Comparison of ENCODE assay signal across 19 cellular contexts in genomic region chr9:105444130-105444529, GRCh38. TPM values are rescaled to one million over a fixed set of nuclear protein-coding genes. Genes with fewer than 3 reads are reported as not detected.
DNase-seq lines count a peak whose midpoint lies in the region; ATAC-seq and TF ChIP-seq lines count a peak whose summit lies in the region.
"Had no signal": no experiment of that assay in that cellular context is flagged by ENCODE, and none has a peak within 500 bp of the region (broad histone marks: within the 10 kb centered on the region; RNA-seq: fewer than 3 reads in every experiment).

No MANE protein-coding gene starts in this region.

- H3K9me3 ChIP-seq in RWPE2 (ENCODE audit: severe bottlenecking) (no peaks in the 10 kb centered on the region), gastrocnemius medialis (no peaks in the 10 kb centered on the region)
- H3K9me3 ChIP-seq: neutrophil, right atrium auricular region, transverse colon had no signal

- H3K27ac ChIP-seq in RWPE2 (ENCODE audit: poor library complexity, severe bottlenecking) (no peak overlapping the region), gastrocnemius medialis (peak overlapping the region; percentile 93 to 96 (median 95))
- H3K27ac ChIP-seq: 22Rv1, neutrophil, right atrium auricular region, transverse colon had no signal

- TF ChIP-seq POLR2A in gastrocnemius medialis (IDR thresholded peaks at IDR 0.05) = peak in 1 of 2 donors; percentile 24

- H3K4me3 ChIP-seq in RWPE2 (ENCODE audit: severe bottlenecking) = no peak overlapping the region
- H3K4me3 ChIP-seq in fibroblast of mammary gland (ENCODE audit: control insufficient read depth, low read depth, low read length) = no peak overlapping the region
- no peak overlapping the region for H3K4me3 ChIP-seq in gastrocnemius medialis
- H3K4me3 ChIP-seq: right atrium auricular region, transverse colon had no signal

- TF ChIP-seq CTCF in RWPE2 (IDR thresholded peaks at IDR 0.05; ENCODE audit: poor library complexity, severe bottlenecking) = no peak
- TF ChIP-seq CTCF in fibroblast of mammary gland (conservative IDR thresholded peaks at IDR 0.05; ENCODE audit: control insufficient read depth, insufficient read depth, low read depth, low read length) = no peak
- no peak for TF ChIP-seq CTCF in gastrocnemius medialis (IDR thresholded peaks at IDR 0.05 in 4 of 5, conservative IDR thresholded peaks at IDR 0.05 in 1 of 5)

- intact Hi-C loops in gastrocnemius medialis (cut with DNase I; ENCODE audit: low total_unique reads) = loop anchor here (2.0 to 10.0 kb wide), 3 partner anchors 111 to 449 kb away; partner anchors contain the start of genes FKTN and TMEM38B

- in situ Hi-C loops in gastrocnemius medialis (cut with MboI; ENCODE audit: low sequenced_read_pairs in 4 of 4) = loop anchor here in 2 of 4 donors (25.0 kb wide), 2 partner anchors 243 to 268 kb away; partner anchors contain the start of gene TMEM38B (in 1 of the 2)

- H3K36me3 ChIP-seq in RWPE2 (ENCODE audit: low read depth) (no peaks in the 10 kb centered on the region), gastrocnemius medialis (no peaks in the 10 kb centered on the region)
- H3K36me3 ChIP-seq: neutrophil, right atrium auricular region, transverse colon had no signal

- H3K4me1 ChIP-seq in RWPE2 (ENCODE audit: insufficient read depth, poor library complexity, severe bottlenecking) (peaks cover 2% of the 10 kb centered on the region), gastrocnemius medialis (peaks cover 66 to 75% of the 10 kb centered on the region in 2 donors)

- ATAC-seq in RWPE2 (ENCODE audit: low read depth) = peak; percentile 47
- ATAC-seq in gastrocnemius medialis = peak; percentile 4 to 60
- ATAC-seq in GM18858 (IDR thresholded peaks at IDR 0.05; ENCODE audit: unreplicated experiment) = no peak
- ATAC-seq: activated CD4-positive, CD25-positive, alpha-beta regulatory T cell treated with anti-CD3 and anti-CD28 coated beads, Interleukin-2, amount 50 U/mL, for 24 hours; activated naive CD8-positive, alpha-beta T cell treated with anti-CD3 and anti-CD28 coated beads, Interleukin-2, amount 50 U/mL, for 24 hours; left colon had no signal

- no peaks in the 10 kb centered on the region for H3K27me3 ChIP-seq in RWPE2 (ENCODE audit: insufficient read depth, poor library complexity, severe bottlenecking)
- no peaks in the 10 kb centered on the region for H3K27me3 ChIP-seq in gastrocnemius medialis
- H3K27me3 ChIP-seq: neutrophil, right atrium auricular region, transverse colon had no signal

- DNase-seq in DMS 273 (lab: John Stamatoyannopoulos, UW; ENCODE audit: unreplicated experiment) = peak; percentile 26
- no peak for DNase-seq in DMS 273 treated with DMSO at 0.1 percent for 48 hours (lab: John Stamatoyannopoulos, UW)
- no peak for DNase-seq in RWPE2 (ENCODE audit: low spot score)
- peak; percentile 83 for DNase-seq in fibroblast of mammary gland (ENCODE audit: low read depth)
- peak in 1 of 2 donors; percentile 32 for DNase-seq in gastrocnemius medialis
- no peak for DNase-seq in HUDEP-2 (lab: John Stamatoyannopoulos, UW; ENCODE audit: unreplicated experiment in 76 of 76)
- no peak for DNase-seq in NCI-H1694 treated with DMSO at 0.1 percent for 48 hours (lab: John Stamatoyannopoulos, UW)
- DNase-seq: activated naive CD8-positive, alpha-beta T cell treated with anti-CD3 and anti-CD28 coated beads, Interleukin-2, amount 50 U/mL, for 24 hours; endodermal cell; left colon; NCI-H1048; NCI-H2081 treated with DMSO at 0.1 percent for 48 hours; stimulated activated naive CD4-positive, alpha-beta T cell treated with Interleukin-2 at 50 U/mL for 16 hours; transverse colon had no signal

RNA-seq across cellular contexts. Expression of gene FSD1L, which starts 3.7 kb away (rescaled TPM):
- 10 to 100 TPM in 2 of 4 donors, 1 to 10 TPM in 2; 8.5 to 19.6 (median 12.4) TPM for total RNA-seq in gastrocnemius medialis

Comparison
In these comparisons a context has a peak if more than half of its experiments do, and no peak if none do; other contexts are left out.
1. DNase-seq: peak in DMS 273 (single experiment) and fibroblast of mammary gland (single experiment); none in DMS 273 treated with DMSO at 0.1 percent for 48 hours (single experiment), RWPE2 (single experiment), HUDEP-2 (0 of 76) and NCI-H1694 treated with DMSO at 0.1 percent for 48 hours (single experiment).